In the genomic region with DNA sequence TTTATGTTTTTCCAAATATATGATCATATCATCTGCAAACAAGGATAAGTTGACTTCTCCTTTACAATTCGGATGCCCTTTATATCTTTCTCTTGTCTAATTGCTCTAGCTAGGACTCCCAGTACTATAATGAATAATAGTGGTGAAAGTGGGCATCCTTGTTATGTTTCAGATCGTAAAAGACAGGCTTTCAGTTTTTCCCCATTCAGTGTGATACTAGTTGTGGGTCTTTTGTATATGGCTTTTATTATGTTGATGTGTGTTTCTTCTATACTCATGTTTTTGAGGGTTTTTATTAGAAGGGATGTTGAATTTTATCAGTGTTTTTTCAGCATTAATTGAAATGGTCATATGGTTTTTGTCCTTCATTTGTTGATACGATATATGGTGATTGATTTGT, we compare ENCODE assay signal across 5 cellular contexts.
"Had no signal": no experiment of that assay in that cellular context is flagged by ENCODE, and none has a peak within 500 bp of the region (broad histone marks: within the 10 kb centered on the region; RNA-seq: fewer than 3 reads in every experiment).

No MANE protein-coding gene starts in this region.

- H3K4me3 Mint-ChIP-seq: GM23338, H9 had no signal

- H3K27me3 Mint-ChIP-seq: IgD-negative memory B cell had no signal

- ATAC-seq: GM23338 had no signal

- H3K27ac Mint-ChIP-seq: GM23338, H9 had no signal

- DNase-seq: H9, HCEC 1CT, KBM-7 had no signal
